In the genomic region with DNA sequence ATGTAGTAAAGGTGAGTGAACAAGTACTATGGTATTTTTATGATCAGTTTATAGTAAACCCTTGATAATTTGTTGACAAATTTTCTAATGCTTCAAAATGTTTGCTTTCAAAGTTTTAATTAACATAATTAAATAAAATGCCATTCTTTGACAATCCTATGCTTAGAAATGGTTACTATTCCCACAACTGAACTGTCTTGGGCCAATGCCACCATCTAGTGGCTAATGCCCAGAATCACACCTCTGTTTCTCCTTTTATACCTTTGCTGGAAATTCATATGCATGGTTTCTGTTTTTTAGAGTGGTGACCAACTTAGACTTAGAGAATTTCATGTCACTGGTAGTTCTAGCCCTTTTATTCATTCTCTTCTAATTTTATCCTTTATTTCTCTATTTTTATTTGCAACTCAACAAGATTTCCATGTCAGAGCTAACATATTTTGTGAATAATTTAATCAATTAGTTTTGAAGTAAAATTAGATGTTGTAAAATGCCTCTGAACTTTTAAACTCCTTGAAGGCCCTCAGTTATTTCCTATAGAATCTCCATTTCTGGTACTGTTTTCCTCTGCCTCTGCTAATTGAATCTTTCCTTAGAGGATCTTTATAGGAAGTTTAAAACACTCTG, we compare ENCODE assay signal across 8 cellular contexts. TPM values are rescaled to one million over a fixed set of nuclear protein-coding genes. Genes with fewer than 3 reads are reported as not detected.
A peak's percentile ranks its signal among the peaks of the same experiment; 100 is the strongest.
DNase-seq lines count a peak whose midpoint lies in the region; ATAC-seq and TF ChIP-seq lines count a peak whose summit lies in the region.

No MANE protein-coding gene starts in this region.

- no peak overlapping the region for H3K4me3 Mint-ChIP-seq in activated T-cell treated with anti-CD3 and anti-CD28 coated beads, Interleukin-2, amount 50 U/mL, for 24 hours

- H3K27ac Mint-ChIP-seq in activated T-cell treated with anti-CD3 and anti-CD28 coated beads, Interleukin-2, amount 50 U/mL, for 24 hours: no peak overlapping the region

- in situ Hi-C loops in KBM-7 (cut with MboI; ENCODE audit: low pct_unique_long_range_greater_than_20kb, low sequenced_read_pairs): no loop called here

- no peaks in the 10 kb centered on the region for H3K9me3 Mint-ChIP-seq in activated T-cell treated with anti-CD3 and anti-CD28 coated beads, Interleukin-2, amount 50 U/mL, for 24 hours

- intact Hi-C loops in heart right ventricle (cut with DNase I): loop anchor here (1.0 to 10.0 kb wide), 17 partner anchors 89 to 371 kb away; no protein-coding TSS in a partner anchor

- peaks cover 10% of the 10 kb centered on the region for H3K4me1 Mint-ChIP-seq in activated T-cell treated with anti-CD3 and anti-CD28 coated beads, Interleukin-2, amount 50 U/mL, for 24 hours (ENCODE audit: low read depth)

- no peaks in the 10 kb centered on the region for H3K27me3 ChIP-seq in SJSA1 (replicated peaks)
- no peaks in the 10 kb centered on the region for H3K27me3 ChIP-seq in adipocyte (replicated peaks; ENCODE audit: control insufficient read depth, insufficient read depth, low read length)
- no peaks in the 10 kb centered on the region for H3K27me3 ChIP-seq in heart right ventricle

- H3K4me1 ChIP-seq in SJSA1 (replicated peaks) (peaks cover 27% of the 10 kb centered on the region), adipocyte (ENCODE audit: control insufficient read depth, insufficient read depth, low read length) (peaks cover 8% of the 10 kb centered on the region), heart right ventricle (peaks cover 0 to 27% (median 12%) of the 10 kb centered on the region in 9 donors)

- peaks cover 59% of the 10 kb centered on the region for H3K36me3 Mint-ChIP-seq in activated T-cell treated with anti-CD3 and anti-CD28 coated beads, Interleukin-2, amount 50 U/mL, for 24 hours (ENCODE audit: low read depth)

- no peak overlapping the region for H3K9ac ChIP-seq in adipocyte (ENCODE audit: low read length)

- H3K27me3 Mint-ChIP-seq in activated T-cell treated with anti-CD3 and anti-CD28 coated beads, Interleukin-2, amount 50 U/mL, for 24 hours: no peaks in the 10 kb centered on the region

- H3K27ac ChIP-seq in SJSA1 (no peak overlapping the region), heart right ventricle (no peak overlapping the region)

- H3K9me3 ChIP-seq in SJSA1 (replicated peaks): no peaks in the 10 kb centered on the region
- H3K9me3 ChIP-seq in adipocyte (ENCODE audit: control insufficient read depth, low read length): no peaks in the 10 kb centered on the region
- peaks cover 0 to 14% (median 0%) of the 10 kb centered on the region in 11 donors for H3K9me3 ChIP-seq in heart right ventricle

- ATAC-seq in heart right ventricle (peak in 7 of 8 donors; percentile 59 to 83 (median 70)), GM18858 (IDR thresholded peaks at IDR 0.05; ENCODE audit: unreplicated experiment) (no peak)

- H3K36me3 ChIP-seq in SJSA1 (peaks cover 33% of the 10 kb centered on the region), adipocyte (ENCODE audit: control insufficient read depth, insufficient read depth, low read length, severe bottlenecking) (peaks cover 47% of the 10 kb centered on the region), heart right ventricle (peaks cover 0 to 71% (median 34%) of the 10 kb centered on the region in 9 donors)

- DNase-seq in activated T-cell treated with anti-CD3 and anti-CD28 coated beads for 1 hour (ENCODE audit: low read depth) (peak; percentile 28), KBM-7 (peak; percentile 57), SJSA1 (ENCODE audit: low read depth in 1 of 2, low spot score in 2 of 2) (peak; percentile 30 to 48), adipocyte (ENCODE audit: low read depth) (peak; percentile 85), heart right ventricle (peak in 1 of 2 donors; percentile 45), putamen (ENCODE audit: low spot score) (peak; percentile 66)
- no peak for DNase-seq in activated T-cell treated with anti-CD3 and anti-CD28 coated beads, Interleukin-2, amount 50 U/mL, for 24 hours

- peak; percentile 85 to 97 (median 94) for TF ChIP-seq CTCF in heart right ventricle (IDR thresholded peaks at IDR 0.05)

- H3K4me3 ChIP-seq in SJSA1 (no peak overlapping the region), adipocyte (ENCODE audit: low read length) (no peak overlapping the region), heart right ventricle (no peak overlapping the region)

RNA-seq across cellular contexts. Expression of a gene that starts 31.1 kb away (rescaled TPM):
- 16.7 and 32.1 TPM in 2 replicates for total RNA-seq in SJSA1 (2014; rRNA removed; shearing (Covaris generic))
- 100 to 1,000 TPM in 1 of 10 donors, 10 to 100 TPM in 9; 65.4 to 104 (median 79.5) TPM for total RNA-seq in heart right ventricle
- 10 to 100 TPM; 46.2 to 62.8 TPM for polyA plus RNA-seq in heart right ventricle
